In the genomic region with DNA sequence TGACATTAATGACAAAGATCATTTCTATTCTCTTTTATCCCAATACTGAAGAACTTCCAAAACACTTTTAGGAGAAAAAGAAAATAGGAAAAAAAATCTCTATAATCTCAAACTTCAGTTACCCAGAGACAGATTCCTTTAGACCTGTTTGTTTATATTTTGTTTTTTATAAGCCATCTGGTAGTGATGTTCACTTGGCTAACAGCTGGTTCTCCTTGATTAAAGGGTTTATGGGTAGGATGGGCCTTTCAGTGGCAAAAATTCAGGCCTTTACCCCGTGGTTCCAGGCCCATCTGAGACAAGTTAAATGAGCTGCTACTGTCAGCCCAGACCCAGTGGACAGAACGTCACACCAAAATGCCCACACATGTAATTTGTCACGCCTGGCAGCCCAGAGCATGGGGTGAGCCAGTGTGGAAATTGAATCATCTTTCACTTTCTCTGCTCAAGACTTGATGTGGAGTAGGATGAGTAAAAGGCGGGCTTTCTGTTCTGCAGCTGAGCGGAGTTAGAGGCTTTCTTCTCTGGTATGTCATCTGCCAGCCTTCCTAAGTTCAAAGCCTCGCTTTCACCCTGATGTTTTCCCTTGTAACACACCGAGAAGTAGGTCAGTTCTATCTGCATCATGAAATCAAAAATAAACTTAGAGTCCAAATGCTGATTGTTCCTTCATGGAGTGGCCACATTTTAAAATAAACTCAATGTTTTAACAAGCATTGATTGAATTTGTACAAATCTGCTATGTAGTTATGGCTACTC, we compare ENCODE assay signal across 8 cellular contexts.
A peak's percentile ranks its signal among the peaks of the same experiment; 100 is the strongest.
DNase-seq lines count a peak whose midpoint lies in the region; ATAC-seq and FAIRE-seq lines count a peak whose summit lies in the region.

No MANE protein-coding gene starts in this region.

- H3K36me3 ChIP-seq in H7 (replicated peaks; ENCODE audit: control insufficient read depth, insufficient read depth, low read length): no peaks in the 10 kb centered on the region

- H3K4me3 ChIP-seq in H7 (ENCODE audit: insufficient read depth, low read depth, low read length): no peak overlapping the region

- peak; percentile 38 for DNase-seq in GM04504 (ENCODE audit: low read depth)
- peak; percentile 40 to 49 for DNase-seq in activated CD4-positive, alpha-beta T cell treated with anti-CD3 and anti-CD28 coated beads for 4 hours
- no peak for DNase-seq in H7
- no peak for DNase-seq in G401 (ENCODE audit: low spot score)
- no peak for DNase-seq in amniotic stem cell (lab: John Stamatoyannopoulos, UW)
- no peak for DNase-seq in NOMO-1 (lab: John Stamatoyannopoulos, UW; ENCODE audit: unreplicated experiment in 2 of 2)

- peak; percentile 43 for FAIRE-seq in islet of Langerhans (lab: Jason Lieb, UNC)

- ATAC-seq in HG02588 (IDR thresholded peaks at IDR 0.05; ENCODE audit: unreplicated experiment): peak; percentile 86

- in situ Hi-C loops in G401 (cut with HindIII; ENCODE audit: low sequenced_read_pairs): no loop called here

- H3K27me3 ChIP-seq in H7 (ENCODE audit: control insufficient read depth, insufficient read depth, low read length): no peaks in the 10 kb centered on the region

Comparison
In these comparisons a context has a peak if more than half of its experiments do, and no peak if none do; other contexts are left out.
1. DNase-seq: peak in GM04504 (single experiment) and activated CD4-positive, alpha-beta T cell treated with anti-CD3 and anti-CD28 coated beads for 4 hours (2 of 2); none in H7 (single experiment), G401 (single experiment), amniotic stem cell (single experiment) and NOMO-1 (0 of 2).